ENCODE assay signal across 37 cellular contexts in the genomic region with DNA sequence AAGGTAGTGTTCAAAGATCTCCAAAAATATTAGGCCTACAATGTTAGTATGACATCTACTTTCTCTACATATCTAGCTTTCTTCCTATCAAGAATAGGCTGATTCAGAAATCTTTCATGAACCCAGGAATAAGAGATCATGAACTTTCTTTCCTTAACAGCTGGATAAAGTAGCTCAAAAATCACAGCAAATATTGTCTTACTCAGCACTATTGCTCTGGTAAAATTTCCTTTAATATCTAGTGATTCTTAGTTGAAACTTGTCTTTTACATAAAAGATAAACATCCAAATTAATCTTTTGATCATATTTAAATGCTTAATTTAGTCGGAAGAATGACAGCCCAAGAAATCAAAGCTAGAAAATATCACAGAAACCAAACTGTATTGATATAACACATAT.
"Had no signal": no experiment of that assay in that cellular context is flagged by ENCODE, and none has a peak within 500 bp of the region (broad histone marks: within the 10 kb centered on the region; RNA-seq: fewer than 3 reads in every experiment).

No MANE protein-coding gene starts in this region.

- H3K9me3 ChIP-seq: ascending aorta had no signal

- FAIRE-seq: bronchial epithelial cell, TTC549 had no signal

- H3K4me1 ChIP-seq: ascending aorta had no signal

- H3K4me3 ChIP-seq: ascending aorta, cardiac muscle cell had no signal

- H3K27me3 ChIP-seq: ascending aorta, cardiac muscle cell had no signal

- ATAC-seq: activated CD8-positive, alpha-beta T cell treated with anti-CD3 and anti-CD28 coated beads for 36 hours; activated naive CD8-positive, alpha-beta T cell treated with anti-CD3 and anti-CD28 coated beads, Interleukin-2, amount 50 U/mL, for 24 hours; activated T-cell treated with anti-CD3 and anti-CD28 coated beads, Interleukin-2, amount 50 U/mL, for 4 hours; activated T-cell treated with anti-CD3 and anti-CD28 coated beads, Interleukin-2, amount 50 U/mL, for 72 hours; activated T-helper 17 cell treated with anti-CD3 and anti-CD28 coated beads, Interleukin-2, amount 50 U/mL, for 72 hours had no signal

- H3K27ac Mint-ChIP-seq: activated B cell treated with CpG ODN at 0.5 μM for 24 hours; activated CD4-positive, alpha-beta memory T cell treated with anti-CD3 and anti-CD28 coated beads for 36 hours; activated CD4-positive, alpha-beta T cell treated with anti-CD3 and anti-CD28 coated beads, Interleukin-2, amount 10 ng/mL, durations not matched to agents 24 days and 14 days; activated CD8-positive, alpha-beta T cell treated with anti-CD3 and anti-CD28 coated beads for 36 hours; activated naive CD4-positive, alpha-beta T cell treated with anti-CD3 and anti-CD28 coated beads for 36 hours; activated naive CD8-positive, alpha-beta T cell; activated naive CD8-positive, alpha-beta T cell treated with anti-CD3 and anti-CD28 coated beads, Interleukin-2, amount 10 ng/mL, durations not matched to agents 7 days and 5 days; activated naive CD8-positive, alpha-beta T cell treated with anti-CD3 and anti-CD28 coated beads, Interleukin-2, amount 50 U/mL, for 24 hours; activated T-cell treated with anti-CD3 and anti-CD28 coated beads, Interleukin-2, amount 50 U/mL, for 72 hours; activated T-helper 1 cell treated with anti-CD3 and anti-CD28 coated beads, Interleukin-12 subunit alpha, Interleukin-12 subunit beta, Interleukin-2, Interleukin-4 antibody, amounts not matched to agents 30 ng/mL and 10 ng/mL and 1 ng/mL, durations not matched to agents 14 hours and 24 hours and 36 hours; activated T-helper 17 cell treated with anti-CD3 and anti-CD28 coated beads, Interleukin-2, amount 50 U/mL, for 72 hours; T-helper 1 cell treated with Interleukin-12 subunit alpha and Interleukin-12 subunit beta and Interleukin-4 antibody, amounts not matched to agents 30 μg/mL and 1 μg/mL, for 36 hours; T-helper 2 cell treated with Interferon-gamma antibody and Interleukin-4, amounts not matched to agents 5 μg/mL and 100 μg/mL, for 36 hours had no signal

- H3K27ac ChIP-seq: ascending aorta, cardiac muscle cell, VCaP had no signal

- DNase-seq: activated B cell treated with CpG ODN at 0.5 μM for 24 hours; activated CD4-positive, alpha-beta memory T cell treated with anti-CD3 and anti-CD28 coated beads for 36 hours; activated CD4-positive, alpha-beta T cell treated with anti-CD3 and anti-CD28 coated beads for 4 hours; activated CD4-positive, alpha-beta T cell treated with anti-CD3 and anti-CD28 coated beads, Interleukin-2, amount 10 ng/mL, durations not matched to agents 24 days and 14 days; activated CD4-positive, alpha-beta T cell treated with anti-CD3 and anti-CD28 coated beads, Interleukin-2, amount 50 U/mL, for 1 hour; activated CD4-positive, alpha-beta T cell treated with anti-CD3 and anti-CD28 coated beads, Interleukin-2, amount 50 U/mL, for 4 hours; activated CD4-positive, CD25-positive, alpha-beta regulatory T cell treated with anti-CD3 and anti-CD28 coated beads, Interleukin-2, amount 50 U/mL, for 72 hours; activated CD8-positive, alpha-beta memory T cell treated with anti-CD3 and anti-CD28 coated beads, Interleukin-2, amount 50 U/mL, for 4 hours; activated CD8-positive, alpha-beta T cell treated with anti-CD3 and anti-CD28 coated beads for 36 hours; activated effector memory CD4-positive, alpha-beta T cell treated with anti-CD3 and anti-CD28 coated beads, Interleukin-2, amount 50 U/mL, for 16 hours; activated gamma-delta T cell treated with Interleukin-2 at 50 U/mL for 16 hours; activated naive CD4-positive, alpha-beta T cell; activated naive CD4-positive, alpha-beta T cell treated with anti-CD3 and anti-CD28 coated beads for 36 hours; activated naive CD4-positive, alpha-beta T cell treated with anti-CD3 and anti-CD28 coated beads, Interleukin-2, amount 50 U/mL, for 16 hours; activated naive CD8-positive, alpha-beta T cell treated with anti-CD3 and anti-CD28 coated beads, Interleukin-2, amount 10 ng/mL, durations not matched to agents 7 days and 5 days; activated naive CD8-positive, alpha-beta T cell treated with anti-CD3 and anti-CD28 coated beads, Interleukin-2, amount 50 U/mL, for 24 hours; activated T-cell treated with anti-CD3 and anti-CD28 coated beads for 4 hours; activated T-cell treated with anti-CD3 and anti-CD28 coated beads, Interleukin-2, amount 50 U/mL, for 1 hour; activated T-cell treated with anti-CD3 and anti-CD28 coated beads, Interleukin-2, amount 50 U/mL, for 4 hours; activated T-cell treated with anti-CD3 and anti-CD28 coated beads, Interleukin-2, amount 50 U/mL, for 72 hours; amygdala; anterior cingulate cortex; cerebellar nuclear complex; T-helper 2 cell; T-helper 9 cell had no signal

- H3K4me1 Mint-ChIP-seq: activated B cell treated with CpG ODN at 0.5 μM for 24 hours; activated CD4-positive, alpha-beta T cell treated with anti-CD3 and anti-CD28 coated beads, Interleukin-2, amount 10 ng/mL, durations not matched to agents 24 days and 14 days; activated naive CD8-positive, alpha-beta T cell treated with anti-CD3 and anti-CD28 coated beads, Interleukin-2, amount 10 ng/mL, durations not matched to agents 7 days and 5 days; activated naive CD8-positive, alpha-beta T cell treated with anti-CD3 and anti-CD28 coated beads, Interleukin-2, amount 50 U/mL, for 24 hours; activated T-helper 17 cell treated with anti-CD3 and anti-CD28 coated beads, Interleukin-2, amount 50 U/mL, for 72 hours; brain; central memory CD8-positive, alpha-beta T cell had no signal

- H3K4me3 Mint-ChIP-seq: activated B cell treated with CpG ODN at 0.5 μM for 24 hours; activated CD4-positive, alpha-beta memory T cell treated with anti-CD3 and anti-CD28 coated beads for 36 hours; activated CD4-positive, alpha-beta T cell treated with anti-CD3 and anti-CD28 coated beads, Interleukin-2, amount 10 ng/mL, durations not matched to agents 24 days and 14 days; activated CD8-positive, alpha-beta T cell treated with anti-CD3 and anti-CD28 coated beads for 36 hours; activated naive CD4-positive, alpha-beta T cell treated with anti-CD3 and anti-CD28 coated beads for 36 hours; activated naive CD8-positive, alpha-beta T cell; activated naive CD8-positive, alpha-beta T cell treated with anti-CD3 and anti-CD28 coated beads, Interleukin-2, amount 10 ng/mL, durations not matched to agents 7 days and 5 days; activated naive CD8-positive, alpha-beta T cell treated with anti-CD3 and anti-CD28 coated beads, Interleukin-2, amount 50 U/mL, for 24 hours; activated T-cell treated with anti-CD3 and anti-CD28 coated beads, Interleukin-2, amount 50 U/mL, for 4 hours; activated T-cell treated with anti-CD3 and anti-CD28 coated beads, Interleukin-2, amount 50 U/mL, for 72 hours; activated T-helper 1 cell treated with anti-CD3 and anti-CD28 coated beads, Interleukin-12 subunit alpha, Interleukin-12 subunit beta, Interleukin-2, Interleukin-4 antibody, amounts not matched to agents 30 ng/mL and 10 ng/mL and 1 ng/mL, durations not matched to agents 14 hours and 24 hours and 36 hours; activated T-helper 17 cell treated with anti-CD3 and anti-CD28 coated beads, Interleukin-2, amount 50 U/mL, for 72 hours; brain; central memory CD8-positive, alpha-beta T cell; T-helper 1 cell treated with Interleukin-12 subunit alpha and Interleukin-12 subunit beta and Interleukin-4 antibody, amounts not matched to agents 30 μg/mL and 1 μg/mL, for 36 hours; T-helper 2 cell treated with Interferon-gamma antibody and Interleukin-4, amounts not matched to agents 5 μg/mL and 100 μg/mL, for 36 hours had no signal

- H3K36me3 Mint-ChIP-seq: activated CD4-positive, alpha-beta memory T cell treated with anti-CD3 and anti-CD28 coated beads for 36 hours; activated naive CD8-positive, alpha-beta T cell; activated naive CD8-positive, alpha-beta T cell treated with anti-CD3 and anti-CD28 coated beads, Interleukin-2, amount 10 ng/mL, durations not matched to agents 7 days and 5 days had no signal

- H3K36me3 ChIP-seq: ascending aorta, cardiac muscle cell had no signal

- H3K27me3 Mint-ChIP-seq: activated B cell treated with CpG ODN at 0.5 μM for 24 hours; activated CD4-positive, alpha-beta memory T cell treated with anti-CD3 and anti-CD28 coated beads for 36 hours; activated CD4-positive, alpha-beta T cell treated with anti-CD3 and anti-CD28 coated beads, Interleukin-2, amount 10 ng/mL, durations not matched to agents 24 days and 14 days; activated CD8-positive, alpha-beta T cell treated with anti-CD3 and anti-CD28 coated beads for 36 hours; activated naive CD8-positive, alpha-beta T cell; activated naive CD8-positive, alpha-beta T cell treated with anti-CD3 and anti-CD28 coated beads, Interleukin-2, amount 10 ng/mL, durations not matched to agents 7 days and 5 days; activated naive CD8-positive, alpha-beta T cell treated with anti-CD3 and anti-CD28 coated beads, Interleukin-2, amount 50 U/mL, for 24 hours; activated T-helper 17 cell treated with anti-CD3 and anti-CD28 coated beads, Interleukin-2, amount 50 U/mL, for 72 hours; brain; central memory CD8-positive, alpha-beta T cell had no signal

- H3K9me3 Mint-ChIP-seq: activated naive CD8-positive, alpha-beta T cell treated with anti-CD3 and anti-CD28 coated beads, Interleukin-2, amount 10 ng/mL, durations not matched to agents 7 days and 5 days; activated T-cell treated with anti-CD3 and anti-CD28 coated beads, Interleukin-2, amount 50 U/mL, for 4 hours; brain; T-helper 1 cell treated with Interleukin-12 subunit alpha and Interleukin-12 subunit beta and Interleukin-4 antibody, amounts not matched to agents 30 μg/mL and 1 μg/mL, for 36 hours had no signal
